Comparison of ENCODE assay signal across 1 cellular context in genomic region chr12:6766651-6767300, GRCh38.
TF ChIP-seq lines count a peak whose summit lies in the region.

No MANE protein-coding gene starts in this region.

TF ChIP-seq in HepG2, 621 proteins besides CTCF, POLR2A, EP300 and RAD21 (continued from another document and continues in another):
- TF ChIP-seq ATF7 (IDR thresholded peaks at IDR 0.05) (no peak), ATF7 (CRISPR knock-in tag; IDR thresholded peaks at IDR 0.05) (no peak), REXO4 (CRISPR knock-in tag; IDR thresholded peaks at IDR 0.05; ENCODE audit: borderline replicate concordance) (no peak), JARID2 (CRISPR knock-in tag; IDR thresholded peaks at IDR 0.05; ENCODE audit: insufficient replicate concordance) (no peak), ZBTB46 (CRISPR knock-in tag; IDR thresholded peaks at IDR 0.05; ENCODE audit: borderline replicate concordance) (no peak), ZNF234 (CRISPR knock-in tag; conservative IDR thresholded peaks at IDR 0.05) (no peak), ZNF263 (CRISPR knock-in tag; IDR thresholded peaks at IDR 0.05) (no peak; the same call in 1 of the 2 replicates), ZNF639 (CRISPR knock-in tag; conservative IDR thresholded peaks at IDR 0.05) (peak; percentile 49; the same call in 1 of the 2 replicates), ZNF670 (CRISPR knock-in tag; IDR thresholded peaks at IDR 0.05; ENCODE audit: borderline replicate concordance) (no peak), ZNF773 (CRISPR knock-in tag; IDR thresholded peaks at IDR 0.05; ENCODE audit: borderline replicate concordance) (no peak), STAG1 (CRISPR knock-in tag; IDR thresholded peaks at IDR 0.05) (peak; percentile 37; the same call in 1 of the 2 replicates), PRDM15 (CRISPR knock-in tag; IDR thresholded peaks at IDR 0.05) (peak; percentile 75; the same call in 1 of the 2 replicates), ZXDC (CRISPR knock-in tag; IDR thresholded peaks at IDR 0.05) (no peak), RARG (CRISPR knock-in tag; IDR thresholded peaks at IDR 0.05; ENCODE audit: low read depth) (no peak), REPIN1 (CRISPR knock-in tag; IDR thresholded peaks at IDR 0.05; ENCODE audit: borderline replicate concordance, low read depth) (no peak), TEAD3 (CRISPR knock-in tag; optimal IDR thresholded peaks at IDR 0.05; ENCODE audit: borderline replicate concordance) (peak; percentile 4), ZMAT3 (CRISPR knock-in tag; conservative IDR thresholded peaks at IDR 0.05) (no peak), ZBTB21 (CRISPR knock-in tag; IDR thresholded peaks at IDR 0.05) (no peak), ZNF124 (CRISPR knock-in tag; IDR thresholded peaks at IDR 0.05) (no peak), ATF3 (CRISPR knock-in tag; IDR thresholded peaks at IDR 0.05) (no peak), HNRNPLL (IDR thresholded peaks at IDR 0.05; ENCODE audit: low read depth, low read length, poor library complexity, severe bottlenecking) (peak; percentile 53), ZNF569 (CRISPR knock-in tag; IDR thresholded peaks at IDR 0.05; ENCODE audit: borderline replicate concordance) (no peak), ZFP36 (IDR thresholded peaks at IDR 0.05; ENCODE audit: borderline replicate concordance, low read depth, low read length, partially characterized antibody) (no peak), TSC22D2 (CRISPR knock-in tag; IDR thresholded peaks at IDR 0.05; ENCODE audit: borderline replicate concordance) (no peak), TFE3 (CRISPR knock-in tag; IDR thresholded peaks at IDR 0.05) (no peak), ZKSCAN8 (CRISPR knock-in tag; IDR thresholded peaks at IDR 0.05; ENCODE audit: borderline replicate concordance) (no peak), ZNF431 (CRISPR knock-in tag; IDR thresholded peaks at IDR 0.05; ENCODE audit: borderline replicate concordance, low read depth) (no peak), FOXK1 (CRISPR knock-in tag; IDR thresholded peaks at IDR 0.05; ENCODE audit: borderline replicate concordance, low read depth) (no peak), RCOR2 (CRISPR knock-in tag; IDR thresholded peaks at IDR 0.05) (no peak), ZUFSP (CRISPR knock-in tag; IDR thresholded peaks at IDR 0.05; ENCODE audit: borderline replicate concordance) (no peak), MIER3 (CRISPR knock-in tag; IDR thresholded peaks at IDR 0.05; ENCODE audit: borderline replicate concordance) (no peak), MAX (IDR thresholded peaks at IDR 0.05) (peak; percentile 63), ZNF674 (CRISPR knock-in tag; IDR thresholded peaks at IDR 0.05; ENCODE audit: low read depth) (no peak), SALL1 (CRISPR knock-in tag; IDR thresholded peaks at IDR 0.05) (peak; percentile 55), E2F2 (CRISPR knock-in tag; IDR thresholded peaks at IDR 0.05; ENCODE audit: borderline replicate concordance) (no peak), ZNF362 (CRISPR knock-in tag; IDR thresholded peaks at IDR 0.05; ENCODE audit: borderline replicate concordance) (no peak), ZNF484 (CRISPR knock-in tag; IDR thresholded peaks at IDR 0.05; ENCODE audit: borderline replicate concordance, low read depth) (no peak), GLI4 (CRISPR knock-in tag; IDR thresholded peaks at IDR 0.05; ENCODE audit: borderline replicate concordance) (no peak), HMG20A (CRISPR knock-in tag; IDR thresholded peaks at IDR 0.05; ENCODE audit: borderline replicate concordance) (no peak), DPF2 (CRISPR knock-in tag; IDR thresholded peaks at IDR 0.05; ENCODE audit: borderline replicate concordance, low read depth) (no peak), XRCC5 (optimal IDR thresholded peaks at IDR 0.05; ENCODE audit: low read length) (peak; percentile 44), HMGXB4 (CRISPR knock-in tag; IDR thresholded peaks at IDR 0.05; ENCODE audit: borderline replicate concordance in 1 of 2, low read depth in 1 of 2) (peak; percentile 71 to 93; a peak in 3 of 4 replicates), CBX1 (IDR thresholded peaks at IDR 0.05; ENCODE audit: low read depth) (no peak), SAP130 (CRISPR knock-in tag; IDR thresholded peaks at IDR 0.05; ENCODE audit: low read depth) (peak; percentile 77), TBP (CRISPR knock-in tag; IDR thresholded peaks at IDR 0.05) (no peak)
